8 cellular contexts compared by ENCODE assay signal in the genomic region with DNA sequence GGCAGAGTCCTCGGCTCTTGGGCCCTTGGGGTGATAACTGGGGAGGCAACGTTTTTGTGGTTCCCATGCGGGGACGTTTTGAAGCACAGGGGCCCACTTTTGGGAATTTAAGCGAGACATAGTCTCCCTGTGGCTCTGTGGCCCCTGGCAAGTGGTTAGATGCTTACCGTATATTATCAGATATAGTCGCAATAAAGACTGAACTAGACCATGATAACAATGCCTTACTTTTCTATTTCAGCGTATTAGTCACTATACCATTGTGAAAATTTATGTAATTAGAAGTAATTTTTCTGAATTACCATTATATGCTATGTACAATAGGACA. TPM values are rescaled to one million over a fixed set of nuclear protein-coding genes. Genes with fewer than 3 reads are reported as not detected.
DNase-seq lines count a peak whose midpoint lies in the region; ATAC-seq and TF ChIP-seq lines count a peak whose summit lies in the region.

No MANE protein-coding gene starts in this region.

- CTCF ChIA-PET in Caco-2 (lab: Charles Lee): interaction anchor here (1.6 kb wide), 1 partner anchor 12 kb away, joined by 3 read pairs; no protein-coding TSS in a partner anchor

- intact Hi-C loops in Caco-2 (cut with micrococcal nuclease; ENCODE audit: unreplicated experiment): no loop called here

- H3K4me1 ChIP-seq in Caco-2: peaks cover 13% of the 10 kb centered on the region

- H3K36me3 ChIP-seq in Caco-2 (ENCODE audit: control insufficient read depth, insufficient read depth, low read length): no peaks in the 10 kb centered on the region

- ATAC-seq in HG03520 (IDR thresholded peaks at IDR 0.05; ENCODE audit: unreplicated experiment): peak; percentile 6

- no peaks in the 10 kb centered on the region for H3K4me1 Mint-ChIP-seq in Caco-2 (ENCODE audit: low read depth, unreplicated experiment)
- H3K4me1 Mint-ChIP-seq in chondrocyte (ENCODE audit: low read depth): peaks cover 19% of the 10 kb centered on the region
- H3K4me1 Mint-ChIP-seq in nephron progenitor cell: peaks cover 22% of the 10 kb centered on the region

- H3K27ac Mint-ChIP-seq in Caco-2 (ENCODE audit: unreplicated experiment) (no peak overlapping the region), chondrocyte (ENCODE audit: unreplicated experiment) (peak overlapping the region; percentile 84), nephron progenitor cell (no peak overlapping the region)

- no peaks in the 10 kb centered on the region for H3K27me3 ChIP-seq in Caco-2 (replicated peaks; ENCODE audit: control insufficient read depth, insufficient read depth, low read length)

- H3K4me3 ChIP-seq in Caco-2 (ENCODE audit: low read depth, low read length): peak overlapping the region; percentile 95

- H3K9me3 Mint-ChIP-seq in Caco-2 (ENCODE audit: unreplicated experiment): no peaks in the 10 kb centered on the region
- no peaks in the 10 kb centered on the region for H3K9me3 Mint-ChIP-seq in chondrocyte (ENCODE audit: low read depth)
- no peaks in the 10 kb centered on the region for H3K9me3 Mint-ChIP-seq in nephron progenitor cell

- H3K9me3 ChIP-seq in Caco-2: no peaks in the 10 kb centered on the region

- H3K27me3 Mint-ChIP-seq in Caco-2 (ENCODE audit: insufficient read depth, unreplicated experiment): no peaks in the 10 kb centered on the region
- peaks cover 6% of the 10 kb centered on the region for H3K27me3 Mint-ChIP-seq in chondrocyte (ENCODE audit: low read depth)
- H3K27me3 Mint-ChIP-seq in nephron progenitor cell (ENCODE audit: low read depth, poor library complexity): peaks cover 48% of the 10 kb centered on the region

- TF ChIP-seq CTCF in Caco-2 (IDR thresholded peaks at IDR 0.05; ENCODE audit: insufficient read depth in 1 of 2, low read depth in 1 of 2, low read length in 1 of 2, severe bottlenecking in 1 of 2, unreplicated experiment in 1 of 2) (no peak), chondrocyte (IDR thresholded peaks at IDR 0.05) (no peak), nephron progenitor cell (IDR thresholded peaks at IDR 0.05) (no peak)

- POLR2A ChIA-PET in Caco-2 (lab: Charles Lee): no interaction called here

- H3K4me3 Mint-ChIP-seq in Caco-2 (ENCODE audit: unreplicated experiment): peak overlapping the region; percentile 88
- H3K4me3 Mint-ChIP-seq in chondrocyte (ENCODE audit: unreplicated experiment): peak overlapping the region; percentile 84
- H3K4me3 Mint-ChIP-seq in nephron progenitor cell: peak overlapping the region; percentile 84

- no TSS peak for BruUV-seq in Caco-2 (replicated peaks; lab: Mats Ljungman, UMichigan)

- H3K36me3 Mint-ChIP-seq in Caco-2 (ENCODE audit: insufficient read depth, unreplicated experiment) (no peaks in the 10 kb centered on the region), chondrocyte (ENCODE audit: low read depth) (no peaks in the 10 kb centered on the region), nephron progenitor cell (ENCODE audit: low read depth) (no peaks in the 10 kb centered on the region)

- DNase-seq in Caco-2 (no peak), chondrocyte (ENCODE audit: low spot score) (no peak), nephron progenitor cell (no peak), hepatic stellate cell (ENCODE audit: low spot score) (no peak), NCI-H2171 treated with DMSO at 0.1 percent for 48 hours (lab: John Stamatoyannopoulos, UW) (no peak), NCI-H510A treated with DMSO at 0.1 percent for 48 hours (lab: John Stamatoyannopoulos, UW) (no peak), HK-2 (ENCODE audit: unreplicated experiment) (no peak)

RNA-seq across cellular contexts. Expression of gene RCAN1, which starts 0.5 kb away (rescaled TPM):
- total RNA-seq in Caco-2 (2022) (27.0 and 29.4 TPM in 2 replicates), chondrocyte (41.4 to 84.5 TPM (median 80.9 TPM) in 3 replicates)

RNA-seq across cellular contexts. Expression of gene CLIC6, which starts 53.3 kb away (rescaled TPM):
- total RNA-seq in Caco-2 (2022): not detected in 2 replicates
- total RNA-seq in chondrocyte: 0.08 to 0.24 TPM (median 0.17 TPM) in 3 replicates
